ENCODE assay signal across 8 cellular contexts in genomic region chr4:3387943-3388348, GRCh38. TPM values are rescaled to one million over a fixed set of nuclear protein-coding genes. Genes with fewer than 3 reads are reported as not detected.
DNase-seq lines count a peak whose midpoint lies in the region; ATAC-seq and TF ChIP-seq lines count a peak whose summit lies in the region.

No MANE protein-coding gene starts in this region.

- no peaks in the 10 kb centered on the region for H3K27me3 Mint-ChIP-seq in mesothelial cell of epicardium (ENCODE audit: low read depth)
- H3K27me3 Mint-ChIP-seq in activated T-cell treated with anti-CD3 and anti-CD28 coated beads, Interleukin-2, amount 50 U/mL, for 72 hours (ENCODE audit: low read depth) = no peaks in the 10 kb centered on the region

- no peaks in the 10 kb centered on the region for H3F3A ChIP-seq in MM.1S (ENCODE audit: insufficient read depth, low read length)

- H3K36me3 ChIP-seq in MM.1S (replicated peaks; ENCODE audit: insufficient read depth, low read length) (no peaks in the 10 kb centered on the region), aorta (ENCODE audit: control insufficient read depth in 1 of 2, insufficient read depth in 2 of 2, low read length in 1 of 2) (no peaks in the 10 kb centered on the region), HAP-1 (replicated peaks) (no peaks in the 10 kb centered on the region)

- no peaks in the 10 kb centered on the region for H3K36me3 Mint-ChIP-seq in mesothelial cell of epicardium
- H3K36me3 Mint-ChIP-seq in activated T-cell treated with anti-CD3 and anti-CD28 coated beads, Interleukin-2, amount 50 U/mL, for 72 hours (ENCODE audit: insufficient read depth in 2 of 2) = peaks cover 0 to 1% of the 10 kb centered on the region in 2 donors

- H3K4me1 ChIP-seq in MM.1S (ENCODE audit: low read length) (no peaks in the 10 kb centered on the region), aorta (ENCODE audit: control insufficient read depth in 1 of 2, insufficient read depth in 2 of 2, low read length in 2 of 2) (no peaks in the 10 kb centered on the region), HAP-1 (no peaks in the 10 kb centered on the region)

- H3K4me2 ChIP-seq in MM.1S (ENCODE audit: low read depth, low read length) = peak overlapping the region; percentile 67; the same call in 1 of the 2 replicates

- H3K4me1 Mint-ChIP-seq in mesothelial cell of epicardium = peaks cover 74% of the 10 kb centered on the region
- peaks cover 21% of the 10 kb centered on the region for H3K4me1 Mint-ChIP-seq in activated T-cell treated with anti-CD3 and anti-CD28 coated beads, Interleukin-2, amount 50 U/mL, for 72 hours (ENCODE audit: low read depth)

- H3K4me3 ChIP-seq in MM.1S (ENCODE audit: low read length) (peak overlapping the region; percentile 46), aorta (ENCODE audit: low read length in 2 of 2) (no peak overlapping the region), HAP-1 (no peak overlapping the region)

- H3K27ac ChIP-seq in MM.1S (ENCODE audit: low read length) (no peak overlapping the region), aorta (ENCODE audit: low read depth in 1 of 2, low read length in 2 of 2) (peak overlapping the region in 1 of 2 donors; percentile 9)

- no peaks in the 10 kb centered on the region for H3K9me3 ChIP-seq in MM.1S (replicated peaks; ENCODE audit: insufficient read depth, low read length)
- no peaks in the 10 kb centered on the region for H3K9me3 ChIP-seq in aorta (ENCODE audit: control insufficient read depth, low read length)
- H3K9me3 ChIP-seq in HAP-1 = no peaks in the 10 kb centered on the region

- intact Hi-C loops in aorta (cut with DNase I) = loop anchor here in 1 of 2 donors (2.0 kb wide), 1 partner anchor 17 kb away; no protein-coding TSS in a partner anchor

- in situ Hi-C loops in HAP-1 (cut with MboI; ENCODE audit: low sequenced_read_pairs) = no loop called here

- no peaks in the 10 kb centered on the region for H3K27me3 ChIP-seq in MM.1S (replicated peaks; ENCODE audit: insufficient read depth, low read length)
- H3K27me3 ChIP-seq in aorta (ENCODE audit: control insufficient read depth in 1 of 2, insufficient read depth in 2 of 2, low read length in 1 of 2) = no peaks in the 10 kb centered on the region
- no peaks in the 10 kb centered on the region for H3K27me3 ChIP-seq in HAP-1 (ENCODE audit: low read depth)

- no peaks in the 10 kb centered on the region for H4K20me1 ChIP-seq in MM.1S (ENCODE audit: insufficient read depth, low read length)

- no peak overlapping the region for H3K9ac ChIP-seq in MM.1S (ENCODE audit: low read length)

- peak; percentile 35 for ATAC-seq in GM21447 (IDR thresholded peaks at IDR 0.05; ENCODE audit: unreplicated experiment)
- peak; percentile 71 for ATAC-seq in aorta (ENCODE audit: low FRiP score)
- no peak for ATAC-seq in activated T-cell treated with anti-CD3 and anti-CD28 coated beads, Interleukin-2, amount 50 U/mL, for 72 hours (replicated peaks in 1 of 2)

- H3K9me2 ChIP-seq in MM.1S (replicated peaks; ENCODE audit: insufficient read depth, low read length) = no peaks in the 10 kb centered on the region

- H2AFZ ChIP-seq in MM.1S (ENCODE audit: low read length) = peak overlapping the region; percentile 62

- H3K27ac Mint-ChIP-seq in mesothelial cell of epicardium = peak overlapping the region; percentile 92
- no peak overlapping the region for H3K27ac Mint-ChIP-seq in activated T-cell treated with anti-CD3 and anti-CD28 coated beads, Interleukin-2, amount 50 U/mL, for 72 hours

- peak overlapping the region; percentile 26 for H3K4me3 Mint-ChIP-seq in mesothelial cell of epicardium
- H3K4me3 Mint-ChIP-seq in activated T-cell treated with anti-CD3 and anti-CD28 coated beads, Interleukin-2, amount 50 U/mL, for 72 hours = no peak overlapping the region

- no peaks in the 10 kb centered on the region for H3K79me2 ChIP-seq in MM.1S (ENCODE audit: low read length)

- peak; percentile 86 for DNase-seq in Ammon's horn (ENCODE audit: low spot score)
- DNase-seq in MM.1S = no peak
- peak; percentile 66 for DNase-seq in dermis blood vessel endothelial cell
- no peak for DNase-seq in mesothelial cell of epicardium (ENCODE audit: low spot score in 2 of 2, unreplicated experiment in 2 of 2)
- peak; percentile 92 to 97 for DNase-seq in aorta
- no peak for DNase-seq in activated T-cell treated with anti-CD3 and anti-CD28 coated beads, Interleukin-2, amount 50 U/mL, for 72 hours
- DNase-seq in HAP-1 (ENCODE audit: low spot score in 2 of 2) = no peak

- TF ChIP-seq CTCF in MM.1S (IDR thresholded peaks at IDR 0.05; ENCODE audit: low read length) = no peak
- no peak for TF ChIP-seq CTCF in mesothelial cell of epicardium (IDR thresholded peaks at IDR 0.05; ENCODE audit: unreplicated experiment)

- H3K9me3 Mint-ChIP-seq in mesothelial cell of epicardium = no peaks in the 10 kb centered on the region
- H3K9me3 Mint-ChIP-seq in activated T-cell treated with anti-CD3 and anti-CD28 coated beads, Interleukin-2, amount 50 U/mL, for 72 hours = no peaks in the 10 kb centered on the region

- 0 to 4% methylated on average over 10 to 12 of the region's 12 CpGs for WGBS in aorta, 2 donors

RNA-seq across cellular contexts. Expression of gene HGFAC, which starts 53.8 kb away (rescaled TPM):
- total RNA-seq in dermis blood vessel endothelial cell (0.28 and 0.51 TPM in 2 replicates), mesothelial cell of epicardium (1.9 to 2.5 TPM (median 2.0 TPM) in 3 replicates), aorta (under 1 TPM; 0.18 to 0.49 TPM)
- polyA plus RNA-seq in aorta = 1 to 10 TPM; 1.5 to 2.1 TPM
- under 1 TPM; 0.51 to 0.62 TPM for total RNA-seq in activated T-cell treated with anti-CD3 and anti-CD28 coated beads, Interleukin-2, amount 50 U/mL, for 72 hours

Comparison
In these comparisons a context has a peak if more than half of its experiments do, and no peak if none do; other contexts are left out.
1. DNase-seq: peak in Ammon's horn (single experiment), dermis blood vessel endothelial cell (single experiment) and aorta (2 of 2); none in MM.1S (single experiment), mesothelial cell of epicardium (0 of 2), activated T-cell treated with anti-CD3 and anti-CD28 coated beads, Interleukin-2, amount 50 U/mL, for 72 hours (0 of 2) and HAP-1 (0 of 2).
2. ATAC-seq: peak in GM21447 (single experiment) and aorta (single experiment); none in activated T-cell treated with anti-CD3 and anti-CD28 coated beads, Interleukin-2, amount 50 U/mL, for 72 hours (0 of 2).